Comparison of ENCODE assay signal across 1 cellular context in genomic region chr20:37567331-37567665, GRCh38.
TF ChIP-seq lines count a peak whose summit lies in the region.

No MANE protein-coding gene starts in this region.

TF ChIP-seq in H1, 55 proteins besides CTCF, POLR2A, EP300 and RAD21:
- TF ChIP-seq SIRT6 (IDR thresholded peaks at IDR 0.05; ENCODE audit: low read length) (no peak), FOSL1 (IDR thresholded peaks at IDR 0.05; ENCODE audit: insufficient read depth, low read depth, low read length) (no peak), HDAC2 (IDR thresholded peaks at IDR 0.05; ENCODE audit: borderline replicate concordance in 1 of 2, low read depth in 2 of 2, low read length in 2 of 2) (no peak), TAF1 (IDR thresholded peaks at IDR 0.05; ENCODE audit: low read depth, low read length) (no peak), KDM1A (IDR thresholded peaks at IDR 0.05; ENCODE audit: borderline replicate concordance, low read length) (no peak), CEBPB (IDR thresholded peaks at IDR 0.05; ENCODE audit: low read depth, low read length) (no peak), CBX8 (IDR thresholded peaks at IDR 0.05; ENCODE audit: borderline replicate concordance, low read depth, low read length) (no peak), SP4 (IDR thresholded peaks at IDR 0.05; ENCODE audit: low read length) (no peak), EZH2 (IDR thresholded peaks at IDR 0.05; ENCODE audit: low read depth, low read length, severe bottlenecking) (no peak), SP1 (IDR thresholded peaks at IDR 0.05; ENCODE audit: low read depth, low read length) (no peak), SIN3A (conservative IDR thresholded peaks at IDR 0.05 in 1 of 2, IDR thresholded peaks at IDR 0.05 in 1 of 2; ENCODE audit: low read depth in 1 of 2, low read length in 2 of 2) (no peak), PHF8 (conservative IDR thresholded peaks at IDR 0.05; ENCODE audit: low read depth, low read length) (no peak), POLR2AphosphoS5 (IDR thresholded peaks at IDR 0.05; ENCODE audit: low read depth, low read length) (no peak), TCF12 (IDR thresholded peaks at IDR 0.05; ENCODE audit: low read depth, low read length) (no peak), RNF2 (IDR thresholded peaks at IDR 0.05; ENCODE audit: borderline replicate concordance, low read depth, low read length, missing control alignments, poor library complexity, severe bottlenecking) (no peak)
